In genomic region chr9:100670719-100671118, GRCh38 we compare ENCODE assay signal across 12 cellular contexts.
A peak's percentile ranks its signal among the peaks of the same experiment; 100 is the strongest.
DNase-seq lines count a peak whose midpoint lies in the region; ATAC-seq, FAIRE-seq and TF ChIP-seq lines count a peak whose summit lies in the region.
"Had no signal": no experiment of that assay in that cellular context is flagged by ENCODE, and none has a peak within 500 bp of the region (broad histone marks: within the 10 kb centered on the region; RNA-seq: fewer than 3 reads in every experiment).

No MANE protein-coding gene starts in this region.

- H3K27ac ChIP-seq in HUES64 (ENCODE audit: low read depth, low read length) (peak overlapping the region; percentile 38), VCaP (peak overlapping the region; percentile 58), RWPE1 (no peak overlapping the region)
- H3K27ac ChIP-seq: BLaER1 treated with 17β-estradiol and CSF1 and Interleukin-3, amounts not matched to agents 10 nM and 100 nM had no signal

- no peaks in the 10 kb centered on the region for H3K36me3 ChIP-seq in HUES64 (ENCODE audit: insufficient read depth, low read length)
- H3K36me3 ChIP-seq: BLaER1 treated with 17β-estradiol and CSF1 and Interleukin-3, amounts not matched to agents 10 nM and 100 nM had no signal

- 79% methylated on average over 2 of the region's 2 CpGs for WGBS in HUES64

- no peaks in the 10 kb centered on the region for H3K27me3 Mint-ChIP-seq in glutamatergic neuron (ENCODE audit: unreplicated experiment)

- no peak for DNase-seq in GM12891 (ENCODE audit: insufficient read length, low spot score)
- no peak for DNase-seq in RWPE1 (ENCODE audit: low spot score)
- no peak for DNase-seq in glutamatergic neuron
- no peak for DNase-seq in COLO829 (ENCODE audit: low spot score)
- no peak for DNase-seq in activated CD4-positive, alpha-beta T cell treated with anti-CD3 and anti-CD28 coated beads for 4 hours

- no peaks in the 10 kb centered on the region for H3K27me3 ChIP-seq in HUES64 (ENCODE audit: insufficient read depth, low read length)
- H3K27me3 ChIP-seq: BLaER1 treated with 17β-estradiol and CSF1 and Interleukin-3, amounts not matched to agents 10 nM and 100 nM had no signal

- TF ChIP-seq POLR2A in GM12891 (IDR thresholded peaks at IDR 0.05; ENCODE audit: low read depth, low read length), result no peak

- no peak for TF ChIP-seq CTCF in VCaP (conservative IDR thresholded peaks at IDR 0.05)
- TF ChIP-seq CTCF in RWPE1 (conservative IDR thresholded peaks at IDR 0.05; ENCODE audit: low read depth), result no peak
- TF ChIP-seq CTCF in glutamatergic neuron (IDR thresholded peaks at IDR 0.05; ENCODE audit: partially characterized antibody, unreplicated experiment), result no peak

- FAIRE-seq in GM12891 (lab: Jason Lieb, UNC), result peak; percentile 13
- FAIRE-seq: endometrium, GM18507, islet of Langerhans had no signal

- H3K9ac ChIP-seq in HUES64 (ENCODE audit: low read depth, low read length), result peak overlapping the region; percentile 19; the same call in 1 of the 2 replicates
- H3K9ac ChIP-seq: BLaER1 treated with 17β-estradiol and CSF1 and Interleukin-3, amounts not matched to agents 10 nM and 100 nM had no signal

- no peak overlapping the region for H3K27ac Mint-ChIP-seq in glutamatergic neuron (ENCODE audit: unreplicated experiment)

- H3K4me1 ChIP-seq in HUES64 (ENCODE audit: insufficient read depth, low read length), result peaks cover 26% of the 10 kb centered on the region

- POLR2A ChIA-PET in RWPE1 (lab: Yijun Ruan, JAX; ENCODE audit: low non-redundant PET), result no interaction called here

- peaks cover 1% of the 10 kb centered on the region for H3K4me1 Mint-ChIP-seq in glutamatergic neuron (ENCODE audit: low read depth, unreplicated experiment)

- H3K4me3 Mint-ChIP-seq in glutamatergic neuron (ENCODE audit: unreplicated experiment), result no peak overlapping the region

- no peak overlapping the region for H3K4me3 ChIP-seq in HUES64 (ENCODE audit: low read length)
- H3K4me3 ChIP-seq: BLaER1 treated with 17β-estradiol and CSF1 and Interleukin-3, amounts not matched to agents 10 nM and 100 nM had no signal

- peaks cover 5% of the 10 kb centered on the region for H3K9me3 Mint-ChIP-seq in glutamatergic neuron (ENCODE audit: unreplicated experiment)

- CTCF ChIA-PET in RWPE1 (lab: Yijun Ruan, JAX), result no interaction called here

- peak; percentile 90 for ATAC-seq in GM21717 (IDR thresholded peaks at IDR 0.05; ENCODE audit: unreplicated experiment)

- peaks cover 8% of the 10 kb centered on the region for H3K36me3 Mint-ChIP-seq in glutamatergic neuron (ENCODE audit: unreplicated experiment)

- H3K9me3 ChIP-seq in HUES64 (ENCODE audit: insufficient read depth, low read depth, low read length), result 0 out of 2 replicates have a peak, but pooled peaks cover 3% of the 10 kb centered on the region

TF ChIP-seq in GM12891, 5 proteins besides CTCF, POLR2A, EP300 and RAD21:
- TF ChIP-seq POLR2AphosphoS5 (IDR thresholded peaks at IDR 0.05; ENCODE audit: low read depth, low read length), result no peak
- peak; percentile 80 for TF ChIP-seq SPI1 (IDR thresholded peaks at IDR 0.05; ENCODE audit: low read depth, low read length)
- no peak for TF ChIP-seq TAF1 (IDR thresholded peaks at IDR 0.05; ENCODE audit: low read depth, low read length)
